ENCODE assay signal across 1 cellular context in the genomic region with DNA sequence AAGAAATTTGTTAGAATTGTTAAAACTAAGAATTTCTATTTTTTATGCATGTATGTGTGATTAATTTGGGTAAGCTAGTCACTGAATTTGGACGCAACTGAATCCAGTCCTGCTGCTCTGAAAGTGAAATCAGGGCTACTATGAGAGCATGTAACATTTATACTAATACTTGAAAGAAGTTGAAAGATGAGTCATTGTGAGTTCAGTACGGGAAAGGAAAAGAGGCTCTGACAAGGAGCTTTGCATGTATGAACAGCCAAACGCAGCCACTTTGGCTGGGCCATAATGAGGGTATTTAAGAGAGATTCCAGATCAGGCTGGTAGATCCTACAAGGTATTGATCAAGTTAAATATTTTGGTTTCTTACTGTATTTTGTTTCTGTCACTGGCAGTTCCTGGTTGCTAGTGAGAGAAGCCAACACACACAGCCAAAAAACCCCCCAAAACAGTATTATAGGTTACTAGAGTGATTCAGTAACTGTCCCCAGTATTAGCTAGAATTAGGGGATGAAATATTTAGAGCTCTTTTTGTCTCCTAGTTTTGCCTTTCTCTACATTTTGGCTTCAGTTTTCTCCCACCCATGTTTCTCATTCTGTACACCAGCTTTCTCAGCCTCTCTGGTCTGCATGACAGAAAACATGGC.
A peak's percentile ranks its signal among the peaks of the same experiment; 100 is the strongest.
TF ChIP-seq lines count a peak whose summit lies in the region.

No MANE protein-coding gene starts in this region.

TF ChIP-seq in GM12878, 131 proteins besides CTCF, POLR2A, EP300 and RAD21 (continued from another document):
- TF ChIP-seq, protein P1, sequence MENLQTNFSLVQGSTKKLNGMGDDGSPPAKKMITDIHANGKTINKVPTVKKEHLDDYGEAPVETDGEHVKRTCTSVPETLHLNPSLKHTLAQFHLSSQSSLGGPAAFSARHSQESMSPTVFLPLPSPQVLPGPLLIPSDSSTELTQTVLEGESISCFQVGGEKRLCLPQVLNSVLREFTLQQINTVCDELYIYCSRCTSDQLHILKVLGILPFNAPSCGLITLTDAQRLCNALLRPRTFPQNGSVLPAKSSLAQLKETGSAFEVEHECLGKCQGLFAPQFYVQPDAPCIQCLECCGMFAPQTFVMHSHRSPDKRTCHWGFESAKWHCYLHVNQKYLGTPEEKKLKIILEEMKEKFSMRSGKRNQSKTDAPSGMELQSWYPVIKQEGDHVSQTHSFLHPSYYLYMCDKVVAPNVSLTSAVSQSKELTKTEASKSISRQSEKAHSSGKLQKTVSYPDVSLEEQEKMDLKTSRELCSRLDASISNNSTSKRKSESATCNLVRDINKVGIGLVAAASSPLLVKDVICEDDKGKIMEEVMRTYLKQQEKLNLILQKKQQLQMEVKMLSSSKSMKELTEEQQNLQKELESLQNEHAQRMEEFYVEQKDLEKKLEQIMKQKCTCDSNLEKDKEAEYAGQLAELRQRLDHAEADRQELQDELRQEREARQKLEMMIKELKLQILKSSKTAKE (IDR thresholded peaks at IDR 0.05; ENCODE audit: low read depth, poor library complexity, severe bottlenecking): peak; percentile 19
- TF ChIP-seq, protein P2, sequence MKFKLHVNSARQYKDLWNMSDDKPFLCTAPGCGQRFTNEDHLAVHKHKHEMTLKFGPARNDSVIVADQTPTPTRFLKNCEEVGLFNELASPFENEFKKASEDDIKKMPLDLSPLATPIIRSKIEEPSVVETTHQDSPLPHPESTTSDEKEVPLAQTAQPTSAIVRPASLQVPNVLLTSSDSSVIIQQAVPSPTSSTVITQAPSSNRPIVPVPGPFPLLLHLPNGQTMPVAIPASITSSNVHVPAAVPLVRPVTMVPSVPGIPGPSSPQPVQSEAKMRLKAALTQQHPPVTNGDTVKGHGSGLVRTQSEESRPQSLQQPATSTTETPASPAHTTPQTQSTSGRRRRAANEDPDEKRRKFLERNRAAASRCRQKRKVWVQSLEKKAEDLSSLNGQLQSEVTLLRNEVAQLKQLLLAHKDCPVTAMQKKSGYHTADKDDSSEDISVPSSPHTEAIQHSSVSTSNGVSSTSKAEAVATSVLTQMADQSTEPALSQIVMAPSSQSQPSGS (IDR thresholded peaks at IDR 0.05; ENCODE audit: low read length): peak; percentile 63
- TF ChIP-seq IKZF2 (IDR thresholded peaks at IDR 0.05) (peak; percentile 32 to 38; a peak in 3 of 4 replicates), RB1 (IDR thresholded peaks at IDR 0.05; ENCODE audit: borderline replicate concordance) (no peak), NFYA (IDR thresholded peaks at IDR 0.05; ENCODE audit: borderline replicate concordance, low read depth, low read length) (no peak), FOXM1 (IDR thresholded peaks at IDR 0.05; ENCODE audit: low read depth, low read length) (peak; percentile 17; the same call in 1 of the 2 replicates), CREM (IDR thresholded peaks at IDR 0.05; ENCODE audit: low read depth) (peak; percentile 36; the same call in 1 of the 2 replicates), ATF7 (IDR thresholded peaks at IDR 0.05; ENCODE audit: low read depth) (peak; percentile 63), TCF7 (IDR thresholded peaks at IDR 0.05; ENCODE audit: borderline replicate concordance) (0 out of 2 replicates have a peak, but pooled peaks have one; percentile 47), RUNX3 (IDR thresholded peaks at IDR 0.05; ENCODE audit: low read length) (peak; percentile 44), IRF4 (IDR thresholded peaks at IDR 0.05; ENCODE audit: low read depth, low read length) (peak; percentile 39; the same call in 1 of the 2 replicates), PML (IDR thresholded peaks at IDR 0.05; ENCODE audit: low read length) (peak; percentile 55; the same call in 1 of the 2 replicates), EED (IDR thresholded peaks at IDR 0.05; ENCODE audit: low read depth) (0 out of 2 replicates have a peak, but pooled peaks have one; percentile 56), JUNB (IDR thresholded peaks at IDR 0.05) (peak; percentile 85), HDAC2 (IDR thresholded peaks at IDR 0.05) (no peak)
- TF ChIP-seq, protein P3, sequence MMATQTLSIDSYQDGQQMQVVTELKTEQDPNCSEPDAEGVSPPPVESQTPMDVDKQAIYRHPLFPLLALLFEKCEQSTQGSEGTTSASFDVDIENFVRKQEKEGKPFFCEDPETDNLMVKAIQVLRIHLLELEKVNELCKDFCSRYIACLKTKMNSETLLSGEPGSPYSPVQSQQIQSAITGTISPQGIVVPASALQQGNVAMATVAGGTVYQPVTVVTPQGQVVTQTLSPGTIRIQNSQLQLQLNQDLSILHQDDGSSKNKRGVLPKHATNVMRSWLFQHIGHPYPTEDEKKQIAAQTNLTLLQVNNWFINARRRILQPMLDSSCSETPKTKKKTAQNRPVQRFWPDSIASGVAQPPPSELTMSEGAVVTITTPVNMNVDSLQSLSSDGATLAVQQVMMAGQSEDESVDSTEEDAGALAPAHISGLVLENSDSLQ (IDR thresholded peaks at IDR 0.05): peak; percentile 20; the same call in 1 of the 2 replicates
- TF ChIP-seq, protein P4, sequence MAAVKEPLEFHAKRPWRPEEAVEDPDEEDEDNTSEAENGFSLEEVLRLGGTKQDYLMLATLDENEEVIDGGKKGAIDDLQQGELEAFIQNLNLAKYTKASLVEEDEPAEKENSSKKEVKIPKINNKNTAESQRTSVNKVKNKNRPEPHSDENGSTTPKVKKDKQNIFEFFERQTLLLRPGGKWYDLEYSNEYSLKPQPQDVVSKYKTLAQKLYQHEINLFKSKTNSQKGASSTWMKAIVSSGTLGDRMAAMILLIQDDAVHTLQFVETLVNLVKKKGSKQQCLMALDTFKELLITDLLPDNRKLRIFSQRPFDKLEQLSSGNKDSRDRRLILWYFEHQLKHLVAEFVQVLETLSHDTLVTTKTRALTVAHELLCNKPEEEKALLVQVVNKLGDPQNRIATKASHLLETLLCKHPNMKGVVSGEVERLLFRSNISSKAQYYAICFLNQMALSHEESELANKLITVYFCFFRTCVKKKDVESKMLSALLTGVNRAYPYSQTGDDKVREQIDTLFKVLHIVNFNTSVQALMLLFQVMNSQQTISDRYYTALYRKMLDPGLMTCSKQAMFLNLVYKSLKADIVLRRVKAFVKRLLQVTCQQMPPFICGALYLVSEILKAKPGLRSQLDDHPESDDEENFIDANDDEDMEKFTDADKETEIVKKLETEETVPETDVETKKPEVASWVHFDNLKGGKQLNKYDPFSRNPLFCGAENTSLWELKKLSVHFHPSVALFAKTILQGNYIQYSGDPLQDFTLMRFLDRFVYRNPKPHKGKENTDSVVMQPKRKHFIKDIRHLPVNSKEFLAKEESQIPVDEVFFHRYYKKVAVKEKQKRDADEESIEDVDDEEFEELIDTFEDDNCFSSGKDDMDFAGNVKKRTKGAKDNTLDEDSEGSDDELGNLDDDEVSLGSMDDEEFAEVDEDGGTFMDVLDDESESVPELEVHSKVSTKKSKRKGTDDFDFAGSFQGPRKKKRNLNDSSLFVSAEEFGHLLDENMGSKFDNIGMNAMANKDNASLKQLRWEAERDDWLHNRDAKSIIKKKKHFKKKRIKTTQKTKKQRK (IDR thresholded peaks at IDR 0.05; ENCODE audit: low read depth, low read length): no peak
